In the genomic region with DNA sequence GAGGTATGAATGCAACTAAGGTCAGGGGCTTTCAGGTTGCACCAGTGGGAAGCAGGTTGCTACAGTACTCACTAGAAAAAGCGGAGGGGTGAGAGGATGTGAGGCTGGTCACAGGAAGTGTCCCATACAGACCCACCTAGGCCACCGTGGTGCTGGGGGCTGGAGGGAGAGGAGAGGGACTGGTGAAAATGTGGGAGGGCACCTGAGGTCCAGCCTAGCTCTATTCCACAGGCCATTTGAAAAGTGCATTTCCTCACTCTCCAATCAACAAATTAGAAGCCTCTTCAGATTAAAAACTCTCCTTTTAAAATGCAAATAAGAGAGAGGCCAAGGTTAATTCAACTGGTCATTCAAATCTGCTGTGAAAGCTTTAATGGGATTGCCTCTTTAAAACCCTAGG, we compare ENCODE assay signal across 22 cellular contexts.
"Had no signal": no experiment of that assay in that cellular context is flagged by ENCODE, and none has a peak within 500 bp of the region (broad histone marks: within the 10 kb centered on the region; RNA-seq: fewer than 3 reads in every experiment).

No MANE protein-coding gene starts in this region.

- H3K4me1 ChIP-seq: body of pancreas, heart right ventricle, lower lobe of right lung, right lobe of liver, stomach, transverse colon had no signal

- H3K27me3 ChIP-seq: body of pancreas, cardiac muscle cell, heart right ventricle, right lobe of liver, transverse colon had no signal

- H3K36me3 ChIP-seq: cardiac muscle cell, heart right ventricle, lower lobe of right lung, right lobe of liver, stomach, transverse colon, WERI-Rb-1 had no signal

- H3K9me3 ChIP-seq: body of pancreas, lower lobe of right lung, right lobe of liver, stomach, transverse colon had no signal

- H3K27ac ChIP-seq: body of pancreas, cardiac muscle cell, epithelial cell of prostate, heart right ventricle, lower lobe of right lung, right lobe of liver, skin epidermis, stomach, transverse colon, WERI-Rb-1 had no signal

- DNase-seq: activated CD4-positive, alpha-beta T cell treated with anti-CD3 and anti-CD28 coated beads for 1 hour; activated CD4-positive, alpha-beta T cell treated with anti-CD3 and anti-CD28 coated beads, Interleukin-2, amount 50 U/mL, for 1 hour; activated CD8-positive, alpha-beta T cell treated with anti-CD3 and anti-CD28 coated beads, Interleukin-2, amount 10 ng/mL, durations not matched to agents 7 days and 5 days; activated gamma-delta T cell treated with Interleukin-2 at 50 U/mL for 16 hours; activated T-cell treated with anti-CD3 and anti-CD28 coated beads, Interleukin-2, amount 50 U/mL, for 1 hour; anterior cingulate cortex; body of pancreas; cortex of kidney; heart right ventricle; lower lobe of right lung; naive B cell; occipital lobe; right lobe of liver; stimulated activated CD4-positive, alpha-beta T cell treated with anti-CD3 and anti-CD28 coated beads, Interleukin-1b, Interleukin-23, amount 100 ng/mL, for 48 hours; stomach; transverse colon; WERI-Rb-1 had no signal

- H3K4me3 ChIP-seq: body of pancreas, cardiac muscle cell, heart right ventricle, lower lobe of right lung, right lobe of liver, skin epidermis, stomach, transverse colon had no signal

- FAIRE-seq: keratinocyte, TTC549 had no signal
